ENCODE assay signal across 19 cellular contexts in the genomic region with DNA sequence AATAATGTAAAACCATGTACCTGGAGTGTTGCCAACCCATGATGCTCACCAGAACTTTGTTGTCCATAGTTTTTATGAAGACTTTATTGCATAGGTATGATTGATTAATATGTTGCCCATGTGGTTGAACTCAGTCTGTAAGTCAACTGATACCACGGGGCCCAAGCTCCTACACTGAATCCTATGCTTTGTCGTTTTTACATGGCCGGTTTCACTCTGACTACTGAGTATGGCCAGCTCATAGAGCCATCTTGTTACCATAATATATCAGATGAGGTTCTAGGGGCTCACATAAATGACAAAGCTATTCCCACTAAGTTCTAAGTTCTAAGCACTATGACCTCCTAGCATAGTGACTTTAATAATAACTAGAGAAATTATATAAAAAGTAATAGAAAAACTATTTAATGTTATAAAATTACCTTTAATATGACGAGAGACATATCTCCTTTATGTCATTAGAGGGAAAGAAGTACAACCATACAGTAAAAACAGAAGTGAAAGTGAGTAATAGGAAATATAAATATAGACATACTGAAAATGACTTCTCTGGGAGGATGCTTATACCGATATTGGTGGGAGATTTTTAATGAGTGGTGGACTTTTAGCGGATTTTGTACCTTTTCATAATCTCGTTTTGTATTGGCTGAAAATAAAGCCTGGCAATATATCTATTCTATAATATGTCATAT.
A peak's percentile ranks its signal among the peaks of the same experiment; 100 is the strongest.
DNase-seq lines count a peak whose midpoint lies in the region; ATAC-seq and TF ChIP-seq lines count a peak whose summit lies in the region.
"Had no signal": no experiment of that assay in that cellular context is flagged by ENCODE, and none has a peak within 500 bp of the region (broad histone marks: within the 10 kb centered on the region; RNA-seq: fewer than 3 reads in every experiment).

No MANE protein-coding gene starts in this region.

- no peak for TF ChIP-seq POLR2A in GM18505 (IDR thresholded peaks at IDR 0.05; ENCODE audit: borderline replicate concordance, extremely low read depth, insufficient read depth, insufficient read length)

- TF ChIP-seq CTCF in GM13976 (IDR thresholded peaks at IDR 0.05; ENCODE audit: borderline replicate concordance, control extremely low read depth, extremely low read depth, insufficient read depth, missing control alignments) = no peak

- in situ Hi-C loops in GM13976 (cut with MboI; ENCODE audit: low sequenced_read_pairs, unreplicated experiment) = no loop called here

- ATAC-seq in GM18505 (IDR thresholded peaks at IDR 0.05; ENCODE audit: unreplicated experiment) (peak; percentile 71), GM21381 (IDR thresholded peaks at IDR 0.05; ENCODE audit: unreplicated experiment) (peak; percentile 89), HG02885 (IDR thresholded peaks at IDR 0.05; ENCODE audit: poor library complexity, unreplicated experiment) (peak; percentile 88), HG03521 (IDR thresholded peaks at IDR 0.05; ENCODE audit: unreplicated experiment) (peak; percentile 56)
- ATAC-seq: activated CD8-positive, alpha-beta memory T cell treated with anti-CD3 and anti-CD28 coated beads, Interleukin-2, amount 10 ng/mL, durations not matched to agents 7 days and 5 days; left lobe of liver; naive thymus-derived CD8-positive, alpha-beta T cell had no signal

- DNase-seq in OCI-M2 (lab: John Stamatoyannopoulos, UW; ENCODE audit: unreplicated experiment) (no peak), NCI-H345 (lab: John Stamatoyannopoulos, UW) (no peak), GM13976 (ENCODE audit: low spot score) (no peak), AML-193 (lab: John Stamatoyannopoulos, UW) (no peak)
- DNase-seq: activated CD8-positive, alpha-beta memory T cell treated with anti-CD3 and anti-CD28 coated beads, Interleukin-2, amount 10 ng/mL, durations not matched to agents 7 days and 5 days; activated naive CD8-positive, alpha-beta T cell treated with anti-CD3 and anti-CD28 coated beads, Interleukin-2, amount 10 ng/mL, durations not matched to agents 7 days and 5 days; DMS53; head of caudate nucleus; naive thymus-derived CD8-positive, alpha-beta T cell; NCI-H1417 treated with DMSO at 0.1 percent for 48 hours; NCI-H526; SHP77; stimulated activated CD4-positive, alpha-beta T cell treated with anti-CD3 and anti-CD28 coated beads, Interleukin-2, amount 100 ng/mL, for 48 hours; stimulated activated naive CD4-positive, alpha-beta T cell had no signal
